Comparison of ENCODE assay signal across 7 cellular contexts in genomic region chr3:177057768-177058167, GRCh38.
A peak's percentile ranks its signal among the peaks of the same experiment; 100 is the strongest.
DNase-seq lines count a peak whose midpoint lies in the region; ATAC-seq and TF ChIP-seq lines count a peak whose summit lies in the region.

No MANE protein-coding gene starts in this region.

- H3K27me3 ChIP-seq in gastrocnemius medialis = no peaks in the 10 kb centered on the region

- no peaks in the 10 kb centered on the region for H3K36me3 ChIP-seq in gastrocnemius medialis

- TF ChIP-seq CTCF in gastrocnemius medialis (IDR thresholded peaks at IDR 0.05 in 4 of 5, conservative IDR thresholded peaks at IDR 0.05 in 1 of 5) = no peak

- H3K4me1 ChIP-seq in gastrocnemius medialis = peaks cover 45 to 65% of the 10 kb centered on the region in 2 donors

- ATAC-seq in GM19395 (IDR thresholded peaks at IDR 0.05; ENCODE audit: unreplicated experiment) (peak; percentile 99), HG03095 (IDR thresholded peaks at IDR 0.05; ENCODE audit: unreplicated experiment) (peak; percentile 88), gastrocnemius medialis (no peak)

- no peak for TF ChIP-seq POLR2A in gastrocnemius medialis (IDR thresholded peaks at IDR 0.05)

- intact Hi-C loops in gastrocnemius medialis (cut with DNase I; ENCODE audit: low total_unique reads) = loop anchor here (5.0 to 10.0 kb wide), 2 partner anchors 457 to 1330 kb away; no protein-coding TSS in a partner anchor

- H3K9me3 ChIP-seq in gastrocnemius medialis = no peaks in the 10 kb centered on the region

- in situ Hi-C loops in gastrocnemius medialis (cut with MboI; ENCODE audit: low sequenced_read_pairs in 4 of 4) = loop anchor here (10.0 to 25.0 kb wide), 5 partner anchors 127 to 307 kb away; partner anchors contain the start of gene TBL1XR1 (in 2 of the 4)

- no peak overlapping the region for H3K4me3 ChIP-seq in gastrocnemius medialis

- no peak overlapping the region for H3K27ac ChIP-seq in gastrocnemius medialis

- DNase-seq in activated T-cell treated with anti-CD3 and anti-CD28 coated beads for 48 hours (ENCODE audit: low read depth) (peak; percentile 41), OCI-M2 (lab: John Stamatoyannopoulos, UW; ENCODE audit: unreplicated experiment) (no peak), gastrocnemius medialis (no peak)
- DNase-seq in stimulated activated CD8-positive, alpha-beta memory T cell treated with anti-CD3 and anti-CD28 coated beads, Interleukin-4, amount 100 ng/mL, for 24 hours (ENCODE audit: low read depth) = peak; percentile 22
- no peak for DNase-seq in activated CD4-positive, CD25-positive, alpha-beta regulatory T cell treated with anti-CD3 and anti-CD28 coated beads, Interleukin-2, amount 50 U/mL, for 72 hours

Comparison
In these comparisons a context has a peak if more than half of its experiments do, and no peak if none do; other contexts are left out.
1. ATAC-seq: peak in GM19395 (single experiment) and HG03095 (single experiment); none in gastrocnemius medialis (0 of 2).
2. DNase-seq: peak in activated T-cell treated with anti-CD3 and anti-CD28 coated beads for 48 hours (single experiment) and stimulated activated CD8-positive, alpha-beta memory T cell treated with anti-CD3 and anti-CD28 coated beads, Interleukin-4, amount 100 ng/mL, for 24 hours (single experiment); none in OCI-M2 (single experiment), activated CD4-positive, CD25-positive, alpha-beta regulatory T cell treated with anti-CD3 and anti-CD28 coated beads, Interleukin-2, amount 50 U/mL, for 72 hours (single experiment) and gastrocnemius medialis (0 of 2).